1 cellular context compared by ENCODE assay signal in the genomic region with DNA sequence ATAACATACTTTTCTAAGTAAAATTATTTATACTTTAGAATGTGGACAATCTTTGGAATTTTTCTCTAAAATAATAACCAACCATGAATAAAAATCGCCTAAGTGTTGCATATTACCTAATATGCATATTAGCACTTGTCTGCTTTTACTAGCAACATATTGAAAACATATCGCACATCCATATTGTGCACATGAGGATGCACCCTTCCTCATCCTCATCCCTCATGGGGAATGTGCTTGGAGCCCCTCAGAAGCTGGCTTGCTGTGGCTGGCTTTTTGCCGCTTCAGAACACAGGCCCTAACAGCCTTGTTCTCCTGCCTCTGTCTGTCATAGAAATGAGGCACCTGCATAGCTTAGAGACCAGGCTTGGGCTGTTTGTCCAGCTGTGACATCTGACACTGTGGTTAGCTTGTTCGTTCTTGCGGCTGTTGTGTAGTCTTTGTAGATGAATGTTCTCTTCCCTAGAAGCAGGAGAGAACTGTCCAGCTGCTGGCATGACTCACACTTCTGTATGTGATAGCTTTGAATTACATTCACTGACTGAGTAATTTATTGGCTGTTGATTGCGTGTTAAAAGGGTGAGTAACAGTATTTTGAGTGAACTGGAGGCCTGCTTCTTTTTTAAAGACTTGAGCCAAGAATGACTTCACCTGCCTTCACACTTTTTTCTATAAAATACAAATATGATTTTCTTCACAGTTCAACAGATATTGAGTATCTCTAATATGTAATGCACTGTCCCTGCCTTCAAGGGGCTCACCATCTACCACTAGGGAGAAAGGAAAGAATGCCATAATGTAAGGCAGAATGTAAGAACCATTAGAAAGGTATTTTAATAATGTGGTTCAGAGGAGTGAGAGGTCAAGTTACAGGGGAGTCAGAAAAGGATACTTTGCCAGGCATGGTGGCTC.
TF ChIP-seq lines count a peak whose summit lies in the region.

No MANE protein-coding gene starts in this region.

TF ChIP-seq in K562, 482 proteins besides CTCF, POLR2A, EP300 and RAD21 (continued from another document and continues in another):
- TF ChIP-seq, protein P1, sequence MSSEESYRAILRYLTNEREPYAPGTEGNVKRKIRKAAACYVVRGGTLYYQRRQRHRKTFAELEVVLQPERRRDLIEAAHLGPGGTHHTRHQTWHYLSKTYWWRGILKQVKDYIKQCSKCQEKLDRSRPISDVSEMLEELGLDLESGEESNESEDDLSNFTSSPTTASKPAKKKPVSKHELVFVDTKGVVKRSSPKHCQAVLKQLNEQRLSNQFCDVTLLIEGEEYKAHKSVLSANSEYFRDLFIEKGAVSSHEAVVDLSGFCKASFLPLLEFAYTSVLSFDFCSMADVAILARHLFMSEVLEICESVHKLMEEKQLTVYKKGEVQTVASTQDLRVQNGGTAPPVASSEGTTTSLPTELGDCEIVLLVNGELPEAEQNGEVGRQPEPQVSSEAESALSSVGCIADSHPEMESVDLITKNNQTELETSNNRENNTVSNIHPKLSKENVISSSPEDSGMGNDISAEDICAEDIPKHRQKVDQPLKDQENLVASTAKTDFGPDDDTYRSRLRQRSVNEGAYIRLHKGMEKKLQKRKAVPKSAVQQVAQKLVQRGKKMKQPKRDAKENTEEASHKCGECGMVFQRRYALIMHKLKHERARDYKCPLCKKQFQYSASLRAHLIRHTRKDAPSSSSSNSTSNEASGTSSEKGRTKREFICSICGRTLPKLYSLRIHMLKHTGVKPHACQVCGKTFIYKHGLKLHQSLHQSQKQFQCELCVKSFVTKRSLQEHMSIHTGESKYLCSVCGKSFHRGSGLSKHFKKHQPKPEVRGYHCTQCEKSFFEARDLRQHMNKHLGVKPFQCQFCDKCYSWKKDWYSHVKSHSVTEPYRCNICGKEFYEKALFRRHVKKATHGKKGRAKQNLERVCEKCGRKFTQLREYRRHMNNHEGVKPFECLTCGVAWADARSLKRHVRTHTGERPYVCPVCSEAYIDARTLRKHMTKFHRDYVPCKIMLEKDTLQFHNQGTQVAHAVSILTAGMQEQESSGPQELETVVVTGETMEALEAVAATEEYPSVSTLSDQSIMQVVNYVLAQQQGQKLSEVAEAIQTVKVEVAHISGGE (CRISPR knock-in tag; IDR thresholded peaks at IDR 0.05) = peak in 1 of 3 experiments; percentile 53; a peak in 2 of 6 replicates
- TF ChIP-seq ZC3H11A (IDR thresholded peaks at IDR 0.05; ENCODE audit: low read depth, low read length) = no peak
- peak; percentile 31 for TF ChIP-seq NEUROD1 (IDR thresholded peaks at IDR 0.05; ENCODE audit: borderline replicate concordance, low read depth, low read length, partially characterized antibody)
- peak; percentile 73 to 79; a peak in 3 of 4 replicates for TF ChIP-seq KDM1A (IDR thresholded peaks at IDR 0.05)
- peak; percentile 93 for TF ChIP-seq TEAD4 (IDR thresholded peaks at IDR 0.05; ENCODE audit: low read length)
- TF ChIP-seq TEAD4 (CRISPR knock-in tag; IDR thresholded peaks at IDR 0.05; ENCODE audit: borderline replicate concordance) = no peak
- TF ChIP-seq ZNF584 (CRISPR knock-in tag; IDR thresholded peaks at IDR 0.05; ENCODE audit: low read depth) = peak; percentile 98
- no peak for TF ChIP-seq KHSRP (IDR thresholded peaks at IDR 0.05)
- no peak for TF ChIP-seq PYGO2 (tag; IDR thresholded peaks at IDR 0.05)
- peak; percentile 89 for TF ChIP-seq NFXL1 (CRISPR knock-in tag; IDR thresholded peaks at IDR 0.05)
- TF ChIP-seq, protein P2, sequence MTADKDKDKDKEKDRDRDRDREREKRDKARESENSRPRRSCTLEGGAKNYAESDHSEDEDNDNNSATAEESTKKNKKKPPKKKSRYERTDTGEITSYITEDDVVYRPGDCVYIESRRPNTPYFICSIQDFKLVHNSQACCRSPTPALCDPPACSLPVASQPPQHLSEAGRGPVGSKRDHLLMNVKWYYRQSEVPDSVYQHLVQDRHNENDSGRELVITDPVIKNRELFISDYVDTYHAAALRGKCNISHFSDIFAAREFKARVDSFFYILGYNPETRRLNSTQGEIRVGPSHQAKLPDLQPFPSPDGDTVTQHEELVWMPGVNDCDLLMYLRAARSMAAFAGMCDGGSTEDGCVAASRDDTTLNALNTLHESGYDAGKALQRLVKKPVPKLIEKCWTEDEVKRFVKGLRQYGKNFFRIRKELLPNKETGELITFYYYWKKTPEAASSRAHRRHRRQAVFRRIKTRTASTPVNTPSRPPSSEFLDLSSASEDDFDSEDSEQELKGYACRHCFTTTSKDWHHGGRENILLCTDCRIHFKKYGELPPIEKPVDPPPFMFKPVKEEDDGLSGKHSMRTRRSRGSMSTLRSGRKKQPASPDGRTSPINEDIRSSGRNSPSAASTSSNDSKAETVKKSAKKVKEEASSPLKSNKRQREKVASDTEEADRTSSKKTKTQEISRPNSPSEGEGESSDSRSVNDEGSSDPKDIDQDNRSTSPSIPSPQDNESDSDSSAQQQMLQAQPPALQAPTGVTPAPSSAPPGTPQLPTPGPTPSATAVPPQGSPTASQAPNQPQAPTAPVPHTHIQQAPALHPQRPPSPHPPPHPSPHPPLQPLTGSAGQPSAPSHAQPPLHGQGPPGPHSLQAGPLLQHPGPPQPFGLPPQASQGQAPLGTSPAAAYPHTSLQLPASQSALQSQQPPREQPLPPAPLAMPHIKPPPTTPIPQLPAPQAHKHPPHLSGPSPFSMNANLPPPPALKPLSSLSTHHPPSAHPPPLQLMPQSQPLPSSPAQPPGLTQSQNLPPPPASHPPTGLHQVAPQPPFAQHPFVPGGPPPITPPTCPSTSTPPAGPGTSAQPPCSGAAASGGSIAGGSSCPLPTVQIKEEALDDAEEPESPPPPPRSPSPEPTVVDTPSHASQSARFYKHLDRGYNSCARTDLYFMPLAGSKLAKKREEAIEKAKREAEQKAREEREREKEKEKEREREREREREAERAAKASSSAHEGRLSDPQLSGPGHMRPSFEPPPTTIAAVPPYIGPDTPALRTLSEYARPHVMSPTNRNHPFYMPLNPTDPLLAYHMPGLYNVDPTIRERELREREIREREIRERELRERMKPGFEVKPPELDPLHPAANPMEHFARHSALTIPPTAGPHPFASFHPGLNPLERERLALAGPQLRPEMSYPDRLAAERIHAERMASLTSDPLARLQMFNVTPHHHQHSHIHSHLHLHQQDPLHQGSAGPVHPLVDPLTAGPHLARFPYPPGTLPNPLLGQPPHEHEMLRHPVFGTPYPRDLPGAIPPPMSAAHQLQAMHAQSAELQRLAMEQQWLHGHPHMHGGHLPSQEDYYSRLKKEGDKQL (CRISPR knock-in tag; IDR thresholded peaks at IDR 0.05; ENCODE audit: borderline replicate concordance) = no peak
- TF ChIP-seq, protein P3, sequence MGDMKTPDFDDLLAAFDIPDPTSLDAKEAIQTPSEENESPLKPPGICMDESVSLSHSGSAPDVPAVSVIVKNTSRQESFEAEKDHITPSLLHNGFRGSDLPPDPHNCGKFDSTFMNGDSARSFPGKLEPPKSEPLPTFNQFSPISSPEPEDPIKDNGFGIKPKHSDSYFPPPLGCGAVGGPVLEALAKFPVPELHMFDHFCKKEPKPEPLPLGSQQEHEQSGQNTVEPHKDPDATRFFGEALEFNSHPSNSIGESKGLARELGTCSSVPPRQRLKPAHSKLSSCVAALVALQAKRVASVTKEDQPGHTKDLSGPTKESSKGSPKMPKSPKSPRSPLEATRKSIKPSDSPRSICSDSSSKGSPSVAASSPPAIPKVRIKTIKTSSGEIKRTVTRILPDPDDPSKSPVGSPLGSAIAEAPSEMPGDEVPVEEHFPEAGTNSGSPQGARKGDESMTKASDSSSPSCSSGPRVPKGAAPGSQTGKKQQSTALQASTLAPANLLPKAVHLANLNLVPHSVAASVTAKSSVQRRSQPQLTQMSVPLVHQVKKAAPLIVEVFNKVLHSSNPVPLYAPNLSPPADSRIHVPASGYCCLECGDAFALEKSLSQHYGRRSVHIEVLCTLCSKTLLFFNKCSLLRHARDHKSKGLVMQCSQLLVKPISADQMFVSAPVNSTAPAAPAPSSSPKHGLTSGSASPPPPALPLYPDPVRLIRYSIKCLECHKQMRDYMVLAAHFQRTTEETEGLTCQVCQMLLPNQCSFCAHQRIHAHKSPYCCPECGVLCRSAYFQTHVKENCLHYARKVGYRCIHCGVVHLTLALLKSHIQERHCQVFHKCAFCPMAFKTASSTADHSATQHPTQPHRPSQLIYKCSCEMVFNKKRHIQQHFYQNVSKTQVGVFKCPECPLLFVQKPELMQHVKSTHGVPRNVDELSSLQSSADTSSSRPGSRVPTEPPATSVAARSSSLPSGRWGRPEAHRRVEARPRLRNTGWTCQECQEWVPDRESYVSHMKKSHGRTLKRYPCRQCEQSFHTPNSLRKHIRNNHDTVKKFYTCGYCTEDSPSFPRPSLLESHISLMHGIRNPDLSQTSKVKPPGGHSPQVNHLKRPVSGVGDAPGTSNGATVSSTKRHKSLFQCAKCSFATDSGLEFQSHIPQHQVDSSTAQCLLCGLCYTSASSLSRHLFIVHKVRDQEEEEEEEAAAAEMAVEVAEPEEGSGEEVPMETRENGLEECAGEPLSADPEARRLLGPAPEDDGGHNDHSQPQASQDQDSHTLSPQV (IDR thresholded peaks at IDR 0.05) = no peak
- no peak for TF ChIP-seq CAMTA2 (CRISPR knock-in tag; conservative IDR thresholded peaks at IDR 0.05)
- TF ChIP-seq FOXJ3 (CRISPR knock-in tag; IDR thresholded peaks at IDR 0.05) = no peak
- no peak for TF ChIP-seq ZKSCAN8 (CRISPR knock-in tag; IDR thresholded peaks at IDR 0.05)
- TF ChIP-seq BHLHE40 (IDR thresholded peaks at IDR 0.05; ENCODE audit: low read length) = peak; percentile 67
- TF ChIP-seq CBX2 (IDR thresholded peaks at IDR 0.05; ENCODE audit: insufficient read depth, low read length, poor library complexity, severe bottlenecking) = no peak
- no peak for TF ChIP-seq PHTF2 (CRISPR knock-in tag; IDR thresholded peaks at IDR 0.05)
- TF ChIP-seq ZNF766 (CRISPR knock-in tag; conservative IDR thresholded peaks at IDR 0.05) = peak; percentile 95
- TF ChIP-seq, protein P4, sequence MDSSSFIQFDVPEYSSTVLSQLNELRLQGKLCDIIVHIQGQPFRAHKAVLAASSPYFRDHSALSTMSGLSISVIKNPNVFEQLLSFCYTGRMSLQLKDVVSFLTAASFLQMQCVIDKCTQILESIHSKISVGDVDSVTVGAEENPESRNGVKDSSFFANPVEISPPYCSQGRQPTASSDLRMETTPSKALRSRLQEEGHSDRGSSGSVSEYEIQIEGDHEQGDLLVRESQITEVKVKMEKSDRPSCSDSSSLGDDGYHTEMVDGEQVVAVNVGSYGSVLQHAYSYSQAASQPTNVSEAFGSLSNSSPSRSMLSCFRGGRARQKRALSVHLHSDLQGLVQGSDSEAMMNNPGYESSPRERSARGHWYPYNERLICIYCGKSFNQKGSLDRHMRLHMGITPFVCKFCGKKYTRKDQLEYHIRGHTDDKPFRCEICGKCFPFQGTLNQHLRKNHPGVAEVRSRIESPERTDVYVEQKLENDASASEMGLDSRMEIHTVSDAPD (CRISPR knock-in tag; IDR thresholded peaks at IDR 0.05) = no peak
- TF ChIP-seq, protein P5, sequence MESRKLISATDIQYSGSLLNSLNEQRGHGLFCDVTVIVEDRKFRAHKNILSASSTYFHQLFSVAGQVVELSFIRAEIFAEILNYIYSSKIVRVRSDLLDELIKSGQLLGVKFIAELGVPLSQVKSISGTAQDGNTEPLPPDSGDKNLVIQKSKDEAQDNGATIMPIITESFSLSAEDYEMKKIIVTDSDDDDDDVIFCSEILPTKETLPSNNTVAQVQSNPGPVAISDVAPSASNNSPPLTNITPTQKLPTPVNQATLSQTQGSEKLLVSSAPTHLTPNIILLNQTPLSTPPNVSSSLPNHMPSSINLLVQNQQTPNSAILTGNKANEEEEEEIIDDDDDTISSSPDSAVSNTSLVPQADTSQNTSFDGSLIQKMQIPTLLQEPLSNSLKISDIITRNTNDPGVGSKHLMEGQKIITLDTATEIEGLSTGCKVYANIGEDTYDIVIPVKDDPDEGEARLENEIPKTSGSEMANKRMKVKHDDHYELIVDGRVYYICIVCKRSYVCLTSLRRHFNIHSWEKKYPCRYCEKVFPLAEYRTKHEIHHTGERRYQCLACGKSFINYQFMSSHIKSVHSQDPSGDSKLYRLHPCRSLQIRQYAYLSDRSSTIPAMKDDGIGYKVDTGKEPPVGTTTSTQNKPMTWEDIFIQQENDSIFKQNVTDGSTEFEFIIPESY (CRISPR knock-in tag; IDR thresholded peaks at IDR 0.05) = peak; percentile 68
- TF ChIP-seq HLTF (IDR thresholded peaks at IDR 0.05) = no peak
- TF ChIP-seq NONO (IDR thresholded peaks at IDR 0.05; ENCODE audit: low read depth in 2 of 2, low read length in 1 of 2) = no peak
- TF ChIP-seq SREBF1 (IDR thresholded peaks at IDR 0.05; ENCODE audit: borderline replicate concordance, low read depth, low read length) = no peak
- TF ChIP-seq MBD2 (IDR thresholded peaks at IDR 0.05; ENCODE audit: borderline replicate concordance, low read depth) = peak; percentile 42; the same call in 1 of the 2 replicates
- no peak for TF ChIP-seq ZFP30 (CRISPR knock-in tag; IDR thresholded peaks at IDR 0.05; ENCODE audit: borderline replicate concordance)
- TF ChIP-seq ETV1 (tag; conservative IDR thresholded peaks at IDR 0.05; ENCODE audit: low read depth) = no peak
- no peak for TF ChIP-seq IRF2 (CRISPR knock-in tag; IDR thresholded peaks at IDR 0.05)
- no peak for TF ChIP-seq MED1 (CRISPR knock-in tag; IDR thresholded peaks at IDR 0.05; ENCODE audit: borderline replicate concordance)
- no peak for TF ChIP-seq CHD1 (IDR thresholded peaks at IDR 0.05; ENCODE audit: low read length)
- no peak for TF ChIP-seq KDM5B (IDR thresholded peaks at IDR 0.05; ENCODE audit: insufficient replicate concordance, low read depth, low read length)
- TF ChIP-seq, protein P6, sequence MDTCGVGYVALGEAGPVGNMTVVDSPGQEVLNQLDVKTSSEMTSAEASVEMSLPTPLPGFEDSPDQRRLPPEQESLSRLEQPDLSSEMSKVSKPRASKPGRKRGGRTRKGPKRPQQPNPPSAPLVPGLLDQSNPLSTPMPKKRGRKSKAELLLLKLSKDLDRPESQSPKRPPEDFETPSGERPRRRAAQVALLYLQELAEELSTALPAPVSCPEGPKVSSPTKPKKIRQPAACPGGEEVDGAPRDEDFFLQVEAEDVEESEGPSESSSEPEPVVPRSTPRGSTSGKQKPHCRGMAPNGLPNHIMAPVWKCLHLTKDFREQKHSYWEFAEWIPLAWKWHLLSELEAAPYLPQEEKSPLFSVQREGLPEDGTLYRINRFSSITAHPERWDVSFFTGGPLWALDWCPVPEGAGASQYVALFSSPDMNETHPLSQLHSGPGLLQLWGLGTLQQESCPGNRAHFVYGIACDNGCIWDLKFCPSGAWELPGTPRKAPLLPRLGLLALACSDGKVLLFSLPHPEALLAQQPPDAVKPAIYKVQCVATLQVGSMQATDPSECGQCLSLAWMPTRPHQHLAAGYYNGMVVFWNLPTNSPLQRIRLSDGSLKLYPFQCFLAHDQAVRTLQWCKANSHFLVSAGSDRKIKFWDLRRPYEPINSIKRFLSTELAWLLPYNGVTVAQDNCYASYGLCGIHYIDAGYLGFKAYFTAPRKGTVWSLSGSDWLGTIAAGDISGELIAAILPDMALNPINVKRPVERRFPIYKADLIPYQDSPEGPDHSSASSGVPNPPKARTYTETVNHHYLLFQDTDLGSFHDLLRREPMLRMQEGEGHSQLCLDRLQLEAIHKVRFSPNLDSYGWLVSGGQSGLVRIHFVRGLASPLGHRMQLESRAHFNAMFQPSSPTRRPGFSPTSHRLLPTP (IDR thresholded peaks at IDR 0.05; ENCODE audit: borderline replicate concordance, extremely low read depth, insufficient read length) = no peak
- TF ChIP-seq BACH1 (tag; IDR thresholded peaks at IDR 0.05) = peak; percentile 91; the same call in 1 of the 2 replicates
- no peak for TF ChIP-seq PCBP1 (IDR thresholded peaks at IDR 0.05; ENCODE audit: low read depth, low read length, poor library complexity, severe bottlenecking)
- no peak for TF ChIP-seq BRCA1 (IDR thresholded peaks at IDR 0.05)
- TF ChIP-seq BRCA1 (CRISPR knock-in tag; IDR thresholded peaks at IDR 0.05) = no peak
